Comparison of ENCODE assay signal across 22 cellular contexts in genomic region chr11:109432105-109432504, GRCh38. TPM values are rescaled to one million over a fixed set of nuclear protein-coding genes. Genes with fewer than 3 reads are reported as not detected.
A peak's percentile ranks its signal among the peaks of the same experiment; 100 is the strongest.
DNase-seq lines count a peak whose midpoint lies in the region; ATAC-seq and TF ChIP-seq lines count a peak whose summit lies in the region.
"Had no signal": no experiment of that assay in that cellular context is flagged by ENCODE, and none has a peak within 500 bp of the region (broad histone marks: within the 10 kb centered on the region; RNA-seq: fewer than 3 reads in every experiment).

No MANE protein-coding gene starts in this region.

- H3K4me2 ChIP-seq in GM23338: no peak overlapping the region

- no peak for TF ChIP-seq POLR2A in GM18505 (IDR thresholded peaks at IDR 0.05; ENCODE audit: borderline replicate concordance, extremely low read depth, insufficient read depth, insufficient read length)

- H3K27me3 Mint-ChIP-seq in GM23338 (ENCODE audit: insufficient read depth, low read depth, poor library complexity): peaks cover 2% of the 10 kb centered on the region

- H3K9me3 Mint-ChIP-seq in GM23338: no peaks in the 10 kb centered on the region

- H3K27me3 ChIP-seq in GM23338 (ENCODE audit: insufficient read depth): no peaks in the 10 kb centered on the region

- ATAC-seq in GM23338 (no peak), SK-N-SH treated with all-trans-retinoic acid at 6 μM for 48 hours (peak; percentile 68), GM18505 (IDR thresholded peaks at IDR 0.05; ENCODE audit: unreplicated experiment) (no peak)

- no peak overlapping the region for H3K4me3 Mint-ChIP-seq in GM23338
- H3K4me3 Mint-ChIP-seq: CD14-positive monocyte had no signal

- no peaks in the 10 kb centered on the region for H3K36me3 ChIP-seq in GM23338 (ENCODE audit: insufficient read depth)
- H3K36me3 ChIP-seq: HAP-1 had no signal

- H3K4me1 Mint-ChIP-seq in GM23338: no peaks in the 10 kb centered on the region
- H3K4me1 Mint-ChIP-seq: CD14-positive monocyte had no signal

- H3K27ac Mint-ChIP-seq in GM23338: no peak overlapping the region
- H3K27ac Mint-ChIP-seq: CD14-positive monocyte had no signal

- H4K20me1 ChIP-seq in GM23338 (replicated peaks; ENCODE audit: insufficient read depth): no peaks in the 10 kb centered on the region

- DNase-seq in AG08396 (ENCODE audit: low spot score) (peak; percentile 8), GM23338 (ENCODE audit: low spot score) (no peak), fibroblast of peridontal ligament (ENCODE audit: extremely low read depth) (peak; percentile 70), NCI-H524 (lab: John Stamatoyannopoulos, UW) (no peak), SHP77 (lab: John Stamatoyannopoulos, UW) (no peak), NCI-H187 (lab: John Stamatoyannopoulos, UW) (no peak)
- DNase-seq: AML-193, COR-L47, NCI-H1417, NCI-H1930, NCI-H2171, NCI-H446 treated with DMSO at 0.1 percent for 48 hours, NCI-H82, T-helper 1 cell had no signal

- 0 out of 2 replicates have a peak overlapping the region, but pooled peaks have one; percentile 52 for H2AFZ ChIP-seq in GM23338

- H3K79me2 ChIP-seq in GM23338 (replicated peaks; ENCODE audit: insufficient read depth): no peaks in the 10 kb centered on the region

- no peaks in the 10 kb centered on the region for H3F3A ChIP-seq in GM23338 (replicated peaks; ENCODE audit: low read depth)

- H3K4me1 ChIP-seq in GM23338 (ENCODE audit: insufficient read depth): no peaks in the 10 kb centered on the region
- H3K4me1 ChIP-seq: HAP-1 had no signal

- H3K4me3 ChIP-seq in GM23338: no peak overlapping the region
- H3K4me3 ChIP-seq: HAP-1 had no signal

- no peak overlapping the region for H3K27ac ChIP-seq in GM23338 (ENCODE audit: low read depth)

- H3K9me2 ChIP-seq in GM23338 (ENCODE audit: insufficient read depth): peaks cover 8% of the 10 kb centered on the region; the same call in 1 of the 2 replicates

- no peaks in the 10 kb centered on the region for H3K36me3 Mint-ChIP-seq in GM23338 (ENCODE audit: low read depth)
- H3K36me3 Mint-ChIP-seq: CD14-positive monocyte had no signal

- no peak for TF ChIP-seq CTCF in GM23338 (conservative IDR thresholded peaks at IDR 0.05; ENCODE audit: low read depth in 2 of 2)

TF ChIP-seq in GM23338, 12 proteins besides CTCF, POLR2A, EP300 and RAD21 (continues in another document):
- TF ChIP-seq EZH2phosphoT487 (IDR thresholded peaks at IDR 0.05; ENCODE audit: unreplicated experiment) (no peak), NANOG (IDR thresholded peaks at IDR 0.05; ENCODE audit: borderline replicate concordance) (no peak)

TF ChIP-seq in SK-N-SH treated with all-trans-retinoic acid at 6 μM for 48 hours, 23 proteins besides CTCF, POLR2A, EP300 and RAD21:
- TF ChIP-seq SNAI2 (CRISPR knock-in tag; IDR thresholded peaks at IDR 0.05) (no peak), RARB (CRISPR knock-in tag; IDR thresholded peaks at IDR 0.05) (no peak)

RNA-seq across cellular contexts. Expression of gene C11orf87, which starts 10.1 kb away (rescaled TPM):
- total RNA-seq in GM23338 (2014; rRNA removed; shearing (Covaris generic)): 0.31 and 0.56 TPM in 2 replicates
- 0.40 and 0.50 TPM in 2 replicates for polyA plus RNA-seq in GM23338 (2016; fragmentation: Nextera tagmentation; extraction: Ambion mirVana)
- total RNA-seq: A172, Daoy, HT-29, LHCN-M2 had no signal
- polyA plus RNA-seq: CD14-positive monocyte had no signal

Comparison
In these comparisons a context has a peak if more than half of its experiments do, and no peak if none do; other contexts are left out.
1. DNase-seq: peak in AG08396 (single experiment) and fibroblast of peridontal ligament (single experiment); none in GM23338 (single experiment), NCI-H524 (0 of 2), SHP77 (0 of 2) and NCI-H187 (0 of 2).